ENCODE assay signal across 8 cellular contexts in genomic region chr2:71277536-71278103, GRCh38. TPM values are rescaled to one million over a fixed set of nuclear protein-coding genes. Genes with fewer than 3 reads are reported as not detected.
DNase-seq lines count a peak whose midpoint lies in the region; ATAC-seq, FAIRE-seq and TF ChIP-seq lines count a peak whose summit lies in the region.

No MANE protein-coding gene starts in this region.

- peak; percentile 48 for DNase-seq in HT1080 (ENCODE audit: low read depth)
- peak; percentile 79 for DNase-seq in SK-N-SH
- DNase-seq in T47D (ENCODE audit: low read depth in 1 of 2, low spot score in 1 of 2): peak; percentile 16 to 56
- DNase-seq in small intestine: peak; percentile 5
- DNase-seq in BE2C: no peak

- H3K4me1 ChIP-seq in DOHH2 (ENCODE audit: control insufficient read depth, low read length): peaks cover 26% of the 10 kb centered on the region
- H3K4me1 ChIP-seq in SK-N-SH (ENCODE audit: control insufficient read depth in 1 of 2, insufficient read depth in 2 of 2, low read depth in 1 of 2, low read length in 1 of 2): peaks cover 0 to 2% of the 10 kb centered on the region in 2 experiments; a peak in 2 of 4 replicates
- peaks cover 16% of the 10 kb centered on the region; the same call in 1 of the 2 replicates for H3K4me1 ChIP-seq in iPS-20b (ENCODE audit: insufficient read depth, low read length)
- H3K4me1 ChIP-seq in small intestine (ENCODE audit: control insufficient read depth in 2 of 2, insufficient read depth in 1 of 2, low read depth in 1 of 2, low read length in 1 of 2): peaks cover 0 to 7% of the 10 kb centered on the region in 2 donors
- H3K4me1 ChIP-seq in BE2C: no peaks in the 10 kb centered on the region

- WGBS in SK-N-SH (ENCODE audit: low lambda C conversion rate): 13% methylated on average over 18 of the region's 18 CpGs
- WGBS in small intestine, 3 donors: 2 to 6% (median 3%) methylated on average over 18 of the region's 18 CpGs

- H3K27ac ChIP-seq in DOHH2 (ENCODE audit: low read depth, low read length): no peak overlapping the region
- H3K27ac ChIP-seq in SK-N-SH (ENCODE audit: low read depth in 2 of 2, low read length in 1 of 2): no peak overlapping the region; a peak in 1 of 4 replicates
- H3K27ac ChIP-seq in iPS-20b (ENCODE audit: low read length): no peak overlapping the region
- H3K27ac ChIP-seq in small intestine (ENCODE audit: low read depth in 1 of 2, low read length in 1 of 2): no peak overlapping the region

- H3K9ac ChIP-seq in SK-N-SH: peak overlapping the region; percentile 55; the same call in 1 of the 2 replicates
- peak overlapping the region; percentile 17; the same call in 1 of the 2 replicates for H3K9ac ChIP-seq in iPS-20b (ENCODE audit: low read depth, low read length)

- ATAC-seq in HG02885 (IDR thresholded peaks at IDR 0.05; ENCODE audit: poor library complexity, unreplicated experiment): no peak

- H3K4me2 ChIP-seq in DOHH2 (ENCODE audit: low read length): peak overlapping the region; percentile 65
- H3K4me2 ChIP-seq in SK-N-SH: peak overlapping the region; percentile 89

- H3K9me3 ChIP-seq in DOHH2 (ENCODE audit: control insufficient read depth, insufficient read depth, low read length) (no peaks in the 10 kb centered on the region), SK-N-SH (no peaks in the 10 kb centered on the region), iPS-20b (ENCODE audit: insufficient read depth, low read depth, low read length) (no peaks in the 10 kb centered on the region), small intestine (ENCODE audit: control insufficient read depth, low read depth) (no peaks in the 10 kb centered on the region), BE2C (no peaks in the 10 kb centered on the region; the same call in 1 of the 2 replicates)

- TF ChIP-seq CTCF in DOHH2 (IDR thresholded peaks at IDR 0.05; ENCODE audit: low read depth, low read length, poor library complexity, severe bottlenecking): peak; percentile 72
- TF ChIP-seq CTCF in SK-N-SH (IDR thresholded peaks at IDR 0.05): peak; percentile 57
- TF ChIP-seq CTCF in BE2C (IDR thresholded peaks at IDR 0.05; ENCODE audit: low read depth, low read length): no peak

- H4K20me1 ChIP-seq in DOHH2 (ENCODE audit: control insufficient read depth, insufficient read depth, low read depth, low read length) (peaks cover 15% of the 10 kb centered on the region; the same call in 1 of the 2 replicates), SK-N-SH (ENCODE audit: insufficient read depth) (no peaks in the 10 kb centered on the region)

- TF ChIP-seq EP300 in SK-N-SH (IDR thresholded peaks at IDR 0.05; ENCODE audit: borderline replicate concordance in 1 of 2, low read depth in 1 of 2, low read length in 1 of 2): no peak

- TF ChIP-seq RAD21 in SK-N-SH (IDR thresholded peaks at IDR 0.05; ENCODE audit: low read length): peak; percentile 29

- H3K27me3 ChIP-seq in DOHH2 (ENCODE audit: control insufficient read depth, low read length) (peaks cover 5% of the 10 kb centered on the region; the same call in 1 of the 2 replicates), SK-N-SH (ENCODE audit: insufficient read depth) (no peaks in the 10 kb centered on the region; the same call in 1 of the 2 replicates), iPS-20b (ENCODE audit: insufficient read depth, low read length) (peaks cover 51% of the 10 kb centered on the region), small intestine (ENCODE audit: control insufficient read depth in 2 of 2, insufficient read depth in 2 of 2, low read length in 2 of 2) (peaks cover 0 to 7% of the 10 kb centered on the region in 2 donors), BE2C (peaks cover 20% of the 10 kb centered on the region)

- H3K79me2 ChIP-seq in DOHH2 (ENCODE audit: control insufficient read depth, low read length) (peaks cover 55% of the 10 kb centered on the region), SK-N-SH (ENCODE audit: insufficient read depth) (no peaks in the 10 kb centered on the region)

- H3K9me2 ChIP-seq in DOHH2 (replicated peaks; ENCODE audit: control insufficient read depth, low read length): no peaks in the 10 kb centered on the region
- no peaks in the 10 kb centered on the region for H3K9me2 ChIP-seq in SK-N-SH

- CTCF ChIA-PET in SK-N-SH (lab: Yijun Ruan, JAX): interaction anchor here (0.7 to 3.8 kb wide), 15 partner anchors 11 to 233 kb away, joined by 3 to 24 read pairs (median 5); partner anchors contain the start of genes PAIP2B and ZNF638

- in situ Hi-C loops in T47D (cut with HindIII; ENCODE audit: low pct_unique_long_range_greater_than_20kb, low sequenced_read_pairs): no loop called here

- no peaks in the 10 kb centered on the region for H3K36me3 ChIP-seq in DOHH2 (ENCODE audit: control insufficient read depth, low read length)
- H3K36me3 ChIP-seq in SK-N-SH (replicated peaks in 1 of 2; ENCODE audit: control insufficient read depth in 1 of 2, insufficient read depth in 2 of 2, low read length in 1 of 2): no peaks in the 10 kb centered on the region
- no peaks in the 10 kb centered on the region for H3K36me3 ChIP-seq in iPS-20b (ENCODE audit: insufficient read depth, low read depth, low read length)
- no peaks in the 10 kb centered on the region for H3K36me3 ChIP-seq in small intestine (ENCODE audit: control insufficient read depth in 2 of 2, insufficient read depth in 2 of 2, low read length in 2 of 2)
- no peaks in the 10 kb centered on the region for H3K36me3 ChIP-seq in BE2C

- POLR2A ChIA-PET in SK-N-SH (lab: Yijun Ruan, JAX): no interaction called here

- H3K4me3 ChIP-seq in DOHH2 (ENCODE audit: low read length) (peak overlapping the region; percentile 94), SK-N-SH (ENCODE audit: low read depth in 2 of 2, low read length in 1 of 2) (peak overlapping the region; percentile 61 to 67), iPS-20b (ENCODE audit: low read length) (peak overlapping the region; percentile 66), small intestine (ENCODE audit: low read depth in 1 of 2, low read length in 2 of 2) (no peak overlapping the region), BE2C (ENCODE audit: low read depth, low read length) (no peak overlapping the region)

- H3F3A ChIP-seq in DOHH2 (ENCODE audit: control insufficient read depth, insufficient read depth): no peaks in the 10 kb centered on the region
- H3F3A ChIP-seq in SK-N-SH (replicated peaks; ENCODE audit: insufficient read depth): peaks cover 6% of the 10 kb centered on the region

- FAIRE-seq in small intestine (lab: Jason Lieb, UNC): no peak

- peak overlapping the region; percentile 74 for H2AFZ ChIP-seq in SK-N-SH (ENCODE audit: low read depth)

TF ChIP-seq in SK-N-SH, 30 proteins besides CTCF, POLR2A, EP300 and RAD21 (continues in another document):
- TF ChIP-seq TEAD4 (IDR thresholded peaks at IDR 0.05; ENCODE audit: borderline replicate concordance, insufficient read depth) (no peak), YY1 (IDR thresholded peaks at IDR 0.05; ENCODE audit: low read depth) (no peak), IRF3 (IDR thresholded peaks at IDR 0.05; ENCODE audit: low read depth, low read length) (no peak), SMC3 (IDR thresholded peaks at IDR 0.05; ENCODE audit: low read depth, low read length) (no peak), TAF1 (IDR thresholded peaks at IDR 0.05; ENCODE audit: borderline replicate concordance, low read depth, low read length) (no peak), FOXJ3 (CRISPR knock-in tag; IDR thresholded peaks at IDR 0.05) (no peak), CHD2 (IDR thresholded peaks at IDR 0.05; ENCODE audit: low read length, partially characterized antibody) (no peak), RCOR1 (IDR thresholded peaks at IDR 0.05; ENCODE audit: low read length) (no peak), MAX (IDR thresholded peaks at IDR 0.05; ENCODE audit: low read depth) (no peak), RFX5 (IDR thresholded peaks at IDR 0.05; ENCODE audit: low read length) (no peak), MEF2A (IDR thresholded peaks at IDR 0.05; ENCODE audit: borderline replicate concordance, low read depth) (no peak), NRF1 (IDR thresholded peaks at IDR 0.05; ENCODE audit: low read depth, low read length) (no peak), GATA2 (CRISPR knock-in tag; IDR thresholded peaks at IDR 0.05) (no peak)

RNA-seq across cellular contexts. Expression of gene PAIP2B, which starts 50.7 kb away (rescaled TPM):
- total RNA-seq in HT1080 (2014; rRNA removed; shearing (Covaris generic)): 0.08 and 0.10 TPM in 2 replicates
- polyA plus RNA-seq in HT1080 (2015; cell fraction: cytosol; rRNA removed): 0.30 and 0.36 TPM in 2 replicates
- polyA plus RNA-seq in HT1080 (2015; cell fraction: nucleus; rRNA removed): 0.17 and 0.29 TPM in 2 replicates
- polyA plus RNA-seq in SK-N-SH (2012; rRNA removed): 0.20 and 0.23 TPM in 2 replicates
- polyA plus RNA-seq in SK-N-SH (2012; cell fraction: cytosol; rRNA removed): 0.38 and 0.40 TPM in 2 replicates
- 0.08 and 0.14 TPM in 2 replicates for polyA plus RNA-seq in SK-N-SH (2012; cell fraction: nucleus; rRNA removed)
- polyA plus RNA-seq in small intestine: 1 to 10 TPM in 1 of 3 donors, under 1 TPM in 2; 0.45 to 1.9 (median 0.81) TPM
- polyA plus RNA-seq in BE2C (2012; ENCODE audit: insufficient read depth, insufficient read length, low read depth): 0.22 TPM

RNA-seq across cellular contexts. Expression of gene ZNF638, which starts 54.0 kb away (rescaled TPM):
- total RNA-seq in HT1080 (2014; rRNA removed; shearing (Covaris generic)): 69.5 and 76.7 TPM in 2 replicates
- 27.9 and 34.0 TPM in 2 replicates for polyA plus RNA-seq in HT1080 (2015; cell fraction: cytosol; rRNA removed)
- polyA plus RNA-seq in HT1080 (2015; cell fraction: nucleus; rRNA removed): 171 and 185 TPM in 2 replicates
- polyA plus RNA-seq in SK-N-SH (2012; rRNA removed) (28.1 and 32.2 TPM in 2 replicates), small intestine (100 to 1,000 TPM in 1 of 3 donors, 10 to 100 TPM in 2; 51.1 to 106 (median 54.9) TPM)
- polyA plus RNA-seq in SK-N-SH (2012; cell fraction: cytosol; rRNA removed): 29.6 and 32.9 TPM in 2 replicates
- 62.1 and 95.1 TPM in 2 replicates for polyA plus RNA-seq in SK-N-SH (2012; cell fraction: nucleus; rRNA removed)
- 30.7 TPM for polyA plus RNA-seq in BE2C (2012; ENCODE audit: insufficient read depth, insufficient read length, low read depth)

Comparison
In these comparisons a context has a peak if more than half of its experiments do, and no peak if none do; other contexts are left out.
1. H3K4me3 ChIP-seq: peak in DOHH2 (single experiment), SK-N-SH (2 of 2) and iPS-20b (single experiment); none in small intestine (0 of 2) and BE2C (single experiment).